19 cellular contexts compared by ENCODE assay signal in the genomic region with DNA sequence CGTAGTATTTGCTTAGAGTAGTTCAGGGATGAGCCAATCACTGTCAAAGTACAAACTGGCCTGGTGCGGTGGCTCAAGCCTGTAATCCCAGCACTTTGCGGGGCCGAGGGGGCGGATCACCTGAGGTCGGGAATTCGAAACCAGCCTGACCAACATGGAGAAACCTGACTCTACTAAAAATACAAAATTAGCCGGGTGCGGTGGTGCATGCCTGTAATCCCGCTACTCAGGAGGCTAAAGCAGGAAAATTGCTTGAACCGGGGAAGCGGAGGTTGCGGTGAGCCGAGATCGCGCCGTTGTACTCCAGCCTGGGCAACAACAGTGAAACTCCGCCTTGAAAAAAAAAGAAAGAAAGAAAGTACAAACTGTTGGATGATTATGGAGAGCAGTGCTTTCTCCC. TPM values are rescaled to one million over a fixed set of nuclear protein-coding genes. Genes with fewer than 3 reads are reported as not detected.
DNase-seq lines count a peak whose midpoint lies in the region; ATAC-seq, FAIRE-seq and TF ChIP-seq lines count a peak whose summit lies in the region.
"Had no signal": no experiment of that assay in that cellular context is flagged by ENCODE, and none has a peak within 500 bp of the region (broad histone marks: within the 10 kb centered on the region; RNA-seq: fewer than 3 reads in every experiment).

No MANE protein-coding gene starts in this region.

- no peak overlapping the region; the same call in 1 of the 2 replicates for H2AFZ ChIP-seq in H1 (ENCODE audit: low read length)
- H2AFZ ChIP-seq: GM23248 had no signal

- H4K91ac ChIP-seq in H1 (replicated peaks; ENCODE audit: insufficient read length, low read length): no peak overlapping the region

- H3K23ac ChIP-seq in H1 (ENCODE audit: insufficient read length): no peak overlapping the region

- POLR2A ChIA-PET in H1 (lab: Charles Lee; ENCODE audit: partially characterized antibody): no interaction called here

- H3K23me2 ChIP-seq in H1 (ENCODE audit: low read depth, low read length): no peaks in the 10 kb centered on the region

- TF ChIP-seq EP300 in H1 (IDR thresholded peaks at IDR 0.05; ENCODE audit: borderline replicate concordance in 1 of 2, low read depth in 2 of 2, low read length in 2 of 2): no peak

- 91% methylated on average over 18 of the region's 18 CpGs; no CpG with 5 or more reads in 1 of the 2 experiments for WGBS in H1 (ENCODE audit: extremely low coverage in 1 of 2, insufficient coverage in 1 of 2, insufficient read length in 1 of 2, insufficient replicate concordance in 2 of 2, low coverage in 1 of 2, low lambda C conversion rate in 2 of 2, missing lambda C conversion rate in 1 of 2), 2 experiments

- no peaks in the 10 kb centered on the region for H3K79me2 ChIP-seq in H1 (ENCODE audit: control insufficient read depth in 1 of 2, insufficient read depth in 2 of 2, low read length in 2 of 2)

- H3K36me3 ChIP-seq in HUES48 (ENCODE audit: control insufficient read depth, insufficient read depth, low read length) (no peaks in the 10 kb centered on the region), H1 (ENCODE audit: control insufficient read depth in 2 of 4, insufficient read depth in 4 of 4, low read length in 3 of 4) (no peaks in the 10 kb centered on the region), neutrophil (no peaks in the 10 kb centered on the region)
- H3K36me3 ChIP-seq: HAP-1 had no signal

- peak overlapping the region; percentile 52; the same call in 1 of the 2 replicates for H2BK12ac ChIP-seq in H1 (ENCODE audit: low read depth, low read length)

- DNase-seq in H1 (ENCODE audit: low read depth in 1 of 2, low spot score in 2 of 2) (no peak), G401 (ENCODE audit: low spot score) (no peak)
- DNase-seq in stimulated activated CD4-positive, alpha-beta T cell treated with anti-CD3 and anti-CD28 coated beads, Interleukin-4, amount 100 ng/mL, for 24 hours: no peak
- DNase-seq: C1 segment of cervical spinal cord; Caco-2; CD4-positive, CD25-positive, alpha-beta regulatory T cell; CD8-positive, alpha-beta T cell; DMS153; DND-41; GDM1; GM23248; HFFc6 had no signal

- H3K14ac ChIP-seq in H1 (ENCODE audit: insufficient read length): no peak overlapping the region

- CTCF ChIA-PET in H1 (lab: Charles Lee; ENCODE audit: partially characterized antibody): no interaction called here

- H2BK5ac ChIP-seq in H1 (ENCODE audit: low read depth, low read length): peak overlapping the region; percentile 80; the same call in 1 of the 2 replicates

- no peak overlapping the region for H2AK5ac ChIP-seq in H1 (ENCODE audit: low read depth, low read length)

- H3K4ac ChIP-seq in H1 (replicated peaks; ENCODE audit: insufficient read length, low read depth, low read length): no peak overlapping the region

- no peak overlapping the region for H3K27ac ChIP-seq in HUES48 (ENCODE audit: low read depth, low read length)
- no peak overlapping the region for H3K27ac ChIP-seq in H1 (ENCODE audit: low read depth, low read length)
- H3K27ac ChIP-seq in neutrophil: peak overlapping the region; percentile 91
- H3K27ac ChIP-seq: GM23248 had no signal

- TF ChIP-seq RAD21 in H1 (IDR thresholded peaks at IDR 0.05 in 1 of 2, conservative IDR thresholded peaks at IDR 0.05 in 1 of 2; ENCODE audit: low read depth in 2 of 2, low read length in 2 of 2): no peak

- no peak overlapping the region for H3K56ac ChIP-seq in H1 (replicated peaks; ENCODE audit: insufficient read length, low read depth, low read length)

- in situ Hi-C loops in G401 (cut with HindIII; ENCODE audit: low sequenced_read_pairs): no loop called here

- no peak overlapping the region for H2BK120ac ChIP-seq in H1 (replicated peaks; ENCODE audit: low read depth, low read length)

- no peaks in the 10 kb centered on the region for H4K20me1 ChIP-seq in H1 (replicated peaks in 1 of 2; ENCODE audit: control insufficient read depth in 1 of 2, insufficient read depth in 2 of 2, low read length in 2 of 2)

- H3K79me1 ChIP-seq in H1 (ENCODE audit: low read depth, low read length): no peaks in the 10 kb centered on the region; the same call in 1 of the 2 replicates

- no peak overlapping the region for H3K4me2 ChIP-seq in H1 (ENCODE audit: insufficient read depth in 1 of 2, low read depth in 2 of 2, low read length in 2 of 2)

- FAIRE-seq in H1 (lab: Jason Lieb, UNC): no peak
- FAIRE-seq: GM12878, H54 had no signal

- H3K27me3 ChIP-seq in HUES48 (ENCODE audit: control insufficient read depth, insufficient read depth, low read length) (no peaks in the 10 kb centered on the region), H1 (replicated peaks in 1 of 4; ENCODE audit: control insufficient read depth in 3 of 4, extremely low read depth in 1 of 4, insufficient read depth in 3 of 4, low read length in 3 of 4) (no peaks in the 10 kb centered on the region), neutrophil (no peaks in the 10 kb centered on the region)

- H4K5ac ChIP-seq in H1 (ENCODE audit: insufficient read length, low read depth, low read length): no peak overlapping the region

- TF ChIP-seq POLR2A in H1 (IDR thresholded peaks at IDR 0.05; ENCODE audit: control extremely low read depth in 1 of 2, low read depth in 2 of 2, low read length in 2 of 2): no peak

- H2BK20ac ChIP-seq in H1 (ENCODE audit: low read length): peak overlapping the region; percentile 80

- H2BK15ac ChIP-seq in H1 (ENCODE audit: low read length): no peak overlapping the region

- TF ChIP-seq CTCF in H1 (IDR thresholded peaks at IDR 0.05; ENCODE audit: control extremely low read depth in 1 of 3, insufficient read depth in 1 of 3, low read depth in 1 of 3, low read length in 3 of 3): no peak
- TF ChIP-seq CTCF in neutrophil (IDR thresholded peaks at IDR 0.05): no peak

- H3K4me3 ChIP-seq in HUES48 (ENCODE audit: low read depth, low read length) (no peak overlapping the region), H1 (ENCODE audit: extremely low read depth in 1 of 4, insufficient read depth in 2 of 4, low read depth in 3 of 4, low read length in 4 of 4) (no peak overlapping the region), neutrophil (ENCODE audit: low read depth in 1 of 2, low read length in 1 of 2) (no peak overlapping the region)
- H3K4me3 ChIP-seq: GM12878, GM23248, HAP-1 had no signal

- 0 out of 2 replicates have a peak overlapping the region, but pooled peaks have one; percentile 15 for H3K18ac ChIP-seq in H1 (ENCODE audit: extremely low read depth, low read length)

- peaks cover 8% of the 10 kb centered on the region for H3K4me1 ChIP-seq in HUES48 (ENCODE audit: control insufficient read depth, insufficient read depth, low read length)
- H3K4me1 ChIP-seq in H1 (replicated peaks in 1 of 4; ENCODE audit: control insufficient read depth in 3 of 4, insufficient read depth in 4 of 4, low read length in 3 of 4): peaks cover 1 to 4% (median 2%) of the 10 kb centered on the region in 4 experiments; a peak in 4 of 7 replicates
- peaks cover 36 to 37% of the 10 kb centered on the region in 2 experiments for H3K4me1 ChIP-seq in neutrophil (ENCODE audit: control insufficient read depth in 1 of 2, insufficient read depth in 1 of 2, low read depth in 1 of 2, low read length in 1 of 2)
- H3K4me1 ChIP-seq: HAP-1 had no signal

- no peak overlapping the region for H4K8ac ChIP-seq in H1 (ENCODE audit: extremely low read depth, insufficient read depth, low read length)

- H3K9me3 ChIP-seq in HUES48 (ENCODE audit: control insufficient read depth, insufficient read depth, low read length) (no peaks in the 10 kb centered on the region), H1 (ENCODE audit: insufficient read depth in 2 of 2, low read depth in 1 of 2, low read length in 1 of 2) (no peaks in the 10 kb centered on the region), neutrophil (no peaks in the 10 kb centered on the region)
- H3K9me3 ChIP-seq: Caco-2, HAP-1 had no signal

- H3K9ac ChIP-seq in HUES48 (ENCODE audit: low read depth, low read length): 0 out of 2 replicates have a peak overlapping the region, but pooled peaks have one; percentile 30
- H3K9ac ChIP-seq in H1 (replicated peaks in 1 of 4; ENCODE audit: extremely low read depth in 1 of 4, low read depth in 3 of 4, low read length in 3 of 4): no peak overlapping the region
- H3K9ac ChIP-seq: GM23248 had no signal

- no peak for ATAC-seq in GM19023 (IDR thresholded peaks at IDR 0.05; ENCODE audit: unreplicated experiment)
- no peak for ATAC-seq in GM21381 (IDR thresholded peaks at IDR 0.05; ENCODE audit: unreplicated experiment)
- ATAC-seq: CD8-positive, alpha-beta T cell; GM12878 had no signal

TF ChIP-seq in H1, 55 proteins besides CTCF, POLR2A, EP300 and RAD21:
- TF ChIP-seq POLR2AphosphoS5 (IDR thresholded peaks at IDR 0.05; ENCODE audit: low read depth, low read length) (no peak), BACH1 (IDR thresholded peaks at IDR 0.05; ENCODE audit: low read length) (no peak), RNF2 (IDR thresholded peaks at IDR 0.05; ENCODE audit: borderline replicate concordance, low read depth, low read length, missing control alignments, poor library complexity, severe bottlenecking) (no peak), CREB1 (IDR thresholded peaks at IDR 0.05) (no peak), MAFK (IDR thresholded peaks at IDR 0.05; ENCODE audit: low read depth, low read length) (no peak), SRF (IDR thresholded peaks at IDR 0.05; ENCODE audit: low read depth, low read length) (no peak)
TF ChIP-seq in H1: peak in this region for 0.

RNA-seq across cellular contexts. Expression of a gene that starts 27.5 kb away (rescaled TPM):
- total RNA-seq in H1 (2021; fragmentation: NEBNext Ultra II Directional; extraction: Animal tissue kit (Norgen Biotek cat#: 25700)): 237 and 239 TPM in 2 replicates
- 60.1 and 75.5 TPM in 2 replicates for polyA plus RNA-seq in H1 (2011; rRNA removed)
- polyA plus RNA-seq in H1 (2011; cell fraction: cytosol; rRNA removed): 100 TPM
- polyA plus RNA-seq in H1 (2011; cell fraction: nucleus; rRNA removed): 111 TPM
- 103 to 131 TPM (median 115 TPM) in 4 replicates for polyA plus RNA-seq in H1 (2012, experiment 1 of 2)
- polyA plus RNA-seq in H1 (2012, experiment 2 of 2): 14.2 TPM
- 237 TPM for polyA plus RNA-seq in H1 (2013, experiment 1 of 2)
- 255 TPM for polyA plus RNA-seq in H1 (2013, experiment 2 of 2)
- 153 and 170 TPM in 2 replicates for polyA minus RNA-seq in H1 (2011; rRNA and poly(A)+ RNA removed)
- 113 TPM for polyA minus RNA-seq in H1 (2011; cell fraction: cytosol; rRNA and poly(A)+ RNA removed)
- polyA minus RNA-seq in H1 (2011; cell fraction: nucleus; rRNA and poly(A)+ RNA removed): 104 TPM
- total RNA-seq in G401 (2014; rRNA removed; shearing (Covaris generic)): 5.7 and 6.0 TPM in 2 replicates

Comparison
In these comparisons a context has a peak if more than half of its experiments do, and no peak if none do; other contexts are left out.
1. RNA of a gene that starts 27.5 kb away (total RNA-seq): 237 to 239 TPM in H1; 5.7 to 6.0 TPM in G401; every median in the first group is over 10 times any median in the second.